In genomic region chr13:93045836-93046235, GRCh38 we compare ENCODE assay signal across 21 cellular contexts.
"Had no signal": no experiment of that assay in that cellular context is flagged by ENCODE, and none has a peak within 500 bp of the region (broad histone marks: within the 10 kb centered on the region; RNA-seq: fewer than 3 reads in every experiment).

No MANE protein-coding gene starts in this region.

- H2AFZ ChIP-seq: hepatocyte had no signal

- H3K79me2 ChIP-seq: hepatocyte had no signal

- ATAC-seq: foreskin keratinocyte; left ventricle myocardium superior; natural killer cell; psoas muscle; right cardiac atrium; stimulated activated naive CD8-positive, alpha-beta T cell treated with anti-CD3 and anti-CD28 coated beads, Interleukin-15, Interleukin-2, amounts not matched to agents 100 U/mL and 50 U/mL, for 24 hours; upper lobe of right lung; WTC11 had no signal

- H3K4me1 ChIP-seq: ascending aorta, foreskin keratinocyte, psoas muscle, upper lobe of right lung had no signal

- H3K27me3 ChIP-seq: ascending aorta, foreskin keratinocyte, hepatocyte, ovary, upper lobe of right lung had no signal

- H3K9me3 ChIP-seq: ascending aorta, ovary, psoas muscle, upper lobe of right lung had no signal

- DNase-seq: activated gamma-delta T cell treated with Interleukin-2 at 50 U/mL for 16 hours; activated T-cell treated with anti-CD3 and anti-CD28 coated beads, Interleukin-2, amount 50 U/mL, for 1 hour; cerebellar nuclear complex; cortex of kidney; endodermal cell; left ventricle myocardium superior; mammary epithelial cell; midbrain; natural killer cell; ovary; psoas muscle; right cardiac atrium; stimulated activated CD4-positive, alpha-beta T cell treated with anti-CD3 and anti-CD28 coated beads, Interleukin-4, amount 100 ng/mL, for 4 hours; stimulated activated naive CD8-positive, alpha-beta T cell treated with anti-CD3 and anti-CD28 coated beads, Interleukin-15, Interleukin-2, amounts not matched to agents 100 U/mL and 50 U/mL, for 24 hours; T1000; upper lobe of right lung had no signal

- H3K4me3 ChIP-seq: ascending aorta, hepatocyte, ovary, psoas muscle, upper lobe of right lung had no signal

- H3K36me3 ChIP-seq: ascending aorta, ovary, upper lobe of right lung had no signal

- H3K4me2 ChIP-seq: hepatocyte had no signal

- H3K27ac ChIP-seq: ascending aorta, epithelial cell of prostate, foreskin keratinocyte, hepatocyte, ovary, psoas muscle, upper lobe of right lung had no signal
